ENCODE assay signal across 10 cellular contexts in genomic region chr11:47267858-47268257, GRCh38. TPM values are rescaled to one million over a fixed set of nuclear protein-coding genes. Genes with fewer than 3 reads are reported as not detected.
A peak's percentile ranks its signal among the peaks of the same experiment; 100 is the strongest.
DNase-seq lines count a peak whose midpoint lies in the region; ATAC-seq and TF ChIP-seq lines count a peak whose summit lies in the region.
"Had no signal": no experiment of that assay in that cellular context is flagged by ENCODE, and none has a peak within 500 bp of the region (broad histone marks: within the 10 kb centered on the region; RNA-seq: fewer than 3 reads in every experiment).

No MANE protein-coding gene starts in this region.

- TF ChIP-seq EP300 in suprapubic skin (IDR thresholded peaks at IDR 0.05) (no peak), tibial nerve (IDR thresholded peaks at IDR 0.05) (no peak)

- no peak overlapping the region for H3K14ac ChIP-seq in mesenchymal stem cell (ENCODE audit: low read length in 2 of 2)

- H3K79me1 ChIP-seq in mesenchymal stem cell (replicated peaks; ENCODE audit: low read length, poor library complexity, severe bottlenecking), result peaks cover 3% of the 10 kb centered on the region

- H3K27me3 ChIP-seq in mesenchymal stem cell (ENCODE audit: control insufficient read depth in 1 of 2, insufficient read depth in 1 of 2, low read length in 2 of 2) (no peaks in the 10 kb centered on the region), suprapubic skin (no peaks in the 10 kb centered on the region), tibial nerve (no peaks in the 10 kb centered on the region)
- H3K27me3 ChIP-seq: esophagus muscularis mucosa had no signal

- H4K91ac ChIP-seq in mesenchymal stem cell (ENCODE audit: low read length), result peak overlapping the region; percentile 91

- peak overlapping the region in 1 of 2 experiments; percentile 79 for H3K4ac ChIP-seq in mesenchymal stem cell (ENCODE audit: low read depth in 1 of 2, low read length in 2 of 2)

- H3K27ac ChIP-seq in mesenchymal stem cell (ENCODE audit: low read length, poor library complexity, severe bottlenecking) (peak overlapping the region; percentile 99), suprapubic skin (peak overlapping the region; percentile 93), tibial nerve (peak overlapping the region in 2 of 4 donors; percentile 90 to 97)

- peak overlapping the region; percentile 50 for H2AK5ac ChIP-seq in mesenchymal stem cell (ENCODE audit: low read length, severe bottlenecking)

- peak overlapping the region; percentile 88 for H2BK120ac ChIP-seq in mesenchymal stem cell (ENCODE audit: low read depth, low read length)

- peak overlapping the region; percentile 72 to 84 for H2BK12ac ChIP-seq in mesenchymal stem cell (ENCODE audit: low read length in 2 of 2)

- peaks cover 11% of the 10 kb centered on the region for H3K36me3 Mint-ChIP-seq in activated T-cell treated with anti-CD3 and anti-CD28 coated beads, Interleukin-2, amount 50 U/mL, for 24 hours (ENCODE audit: low read depth)
- peaks cover 12% of the 10 kb centered on the region for H3K36me3 Mint-ChIP-seq in activated CD8-positive, alpha-beta T cell treated with anti-CD3 and anti-CD28 coated beads, Interleukin-2, amount 10 ng/mL, durations not matched to agents 7 days and 5 days (ENCODE audit: low read depth)
- H3K36me3 Mint-ChIP-seq: IgD-negative memory B cell had no signal

- peaks cover 21% of the 10 kb centered on the region for H3K4me1 ChIP-seq in mesenchymal stem cell (ENCODE audit: control insufficient read depth, insufficient read depth, low read depth, low read length)
- H3K4me1 ChIP-seq in suprapubic skin, result peaks cover 49% of the 10 kb centered on the region
- peaks cover 0 to 63% (median 23%) of the 10 kb centered on the region in 4 donors for H3K4me1 ChIP-seq in tibial nerve

- no peaks in the 10 kb centered on the region for H3K36me3 ChIP-seq in mesenchymal stem cell (ENCODE audit: control insufficient read depth in 1 of 2, insufficient read depth in 2 of 2, low read depth in 1 of 2, low read length in 2 of 2)
- no peaks in the 10 kb centered on the region for H3K36me3 ChIP-seq in suprapubic skin
- H3K36me3 ChIP-seq in tibial nerve, result peaks cover 0 to 29% (median 0%) of the 10 kb centered on the region in 3 donors

- no peak overlapping the region for H3K23ac ChIP-seq in mesenchymal stem cell (ENCODE audit: low read length in 2 of 2)

- H4K8ac ChIP-seq in mesenchymal stem cell (ENCODE audit: low read length), result peak overlapping the region; percentile 98

- WGBS in mesenchymal stem cell, result 59% methylated on average over 4 of the region's 4 CpGs
- 74% methylated on average over 4 of the region's 4 CpGs for WGBS in suprapubic skin
- whole genome bisulfite sequencing in tibial nerve, 2 donors, result 43 to 58% methylated on average over 4 of the region's 4 CpGs

- H2BK5ac ChIP-seq in mesenchymal stem cell (ENCODE audit: low read depth, low read length, poor library complexity, severe bottlenecking), result no peak overlapping the region

- POLR2A ChIA-PET in activated CD8-positive, alpha-beta T cell treated with anti-CD3 and anti-CD28 coated beads, Interleukin-2, amount 10 ng/mL, durations not matched to agents 7 days and 5 days (lab: Charles Lee), result interaction anchor here (1.1 to 1.4 kb wide), 4 partner anchors 9 to 53 kb away, joined by 3 to 7 read pairs (median 6); partner anchors contain the start of genes ACP2 and DDB2

- H3K4me2 ChIP-seq in mesenchymal stem cell (ENCODE audit: low read length, poor library complexity, severe bottlenecking), result no peak overlapping the region

- CTCF ChIA-PET in activated CD8-positive, alpha-beta T cell treated with anti-CD3 and anti-CD28 coated beads, Interleukin-2, amount 10 ng/mL, durations not matched to agents 7 days and 5 days (lab: Charles Lee), result interaction anchor here (1.0 to 2.3 kb wide), 6 partner anchors 9 to 163 kb away, joined by 3 to 29 read pairs (median 6); partner anchors contain the start of genes ACP2 and NR1H3

- H2BK15ac ChIP-seq in mesenchymal stem cell (ENCODE audit: low read depth, poor library complexity, severe bottlenecking), result peak overlapping the region; percentile 73

- peak overlapping the region; percentile 99 for H3K27ac Mint-ChIP-seq in activated T-cell treated with anti-CD3 and anti-CD28 coated beads, Interleukin-2, amount 50 U/mL, for 24 hours
- H3K27ac Mint-ChIP-seq in activated CD8-positive, alpha-beta T cell treated with anti-CD3 and anti-CD28 coated beads, Interleukin-2, amount 10 ng/mL, durations not matched to agents 7 days and 5 days, result peak overlapping the region; percentile 98

- H3K9me3 Mint-ChIP-seq in activated T-cell treated with anti-CD3 and anti-CD28 coated beads, Interleukin-2, amount 50 U/mL, for 24 hours, result no peaks in the 10 kb centered on the region
- H3K9me3 Mint-ChIP-seq in activated CD8-positive, alpha-beta T cell treated with anti-CD3 and anti-CD28 coated beads, Interleukin-2, amount 10 ng/mL, durations not matched to agents 7 days and 5 days (ENCODE audit: insufficient read depth), result no peaks in the 10 kb centered on the region
- H3K9me3 Mint-ChIP-seq: IgD-negative memory B cell had no signal

- H3K9ac ChIP-seq in mesenchymal stem cell (ENCODE audit: low read length), result no peak overlapping the region

- no peak overlapping the region for H2AFZ ChIP-seq in mesenchymal stem cell (ENCODE audit: low read depth, low read length)

- no peaks in the 10 kb centered on the region for H3K27me3 Mint-ChIP-seq in activated T-cell treated with anti-CD3 and anti-CD28 coated beads, Interleukin-2, amount 50 U/mL, for 24 hours
- no peaks in the 10 kb centered on the region for H3K27me3 Mint-ChIP-seq in activated CD8-positive, alpha-beta T cell treated with anti-CD3 and anti-CD28 coated beads, Interleukin-2, amount 10 ng/mL, durations not matched to agents 7 days and 5 days (ENCODE audit: low read depth)

- ATAC-seq in activated CD8-positive, alpha-beta T cell treated with anti-CD3 and anti-CD28 coated beads, Interleukin-2, amount 10 ng/mL, durations not matched to agents 7 days and 5 days, result no peak

- H3K4me1 Mint-ChIP-seq in activated T-cell treated with anti-CD3 and anti-CD28 coated beads, Interleukin-2, amount 50 U/mL, for 24 hours (ENCODE audit: low read depth), result peaks cover 58% of the 10 kb centered on the region
- peaks cover 61% of the 10 kb centered on the region for H3K4me1 Mint-ChIP-seq in activated CD8-positive, alpha-beta T cell treated with anti-CD3 and anti-CD28 coated beads, Interleukin-2, amount 10 ng/mL, durations not matched to agents 7 days and 5 days (ENCODE audit: low read depth)

- no peak for DNase-seq in activated T-cell treated with anti-CD3 and anti-CD28 coated beads, Interleukin-2, amount 50 U/mL, for 24 hours
- no peak for DNase-seq in activated T-cell treated with anti-CD3 and anti-CD28 coated beads, Interleukin-2, amount 50 U/mL, for 48 hours
- DNase-seq in activated CD8-positive, alpha-beta T cell treated with anti-CD3 and anti-CD28 coated beads, Interleukin-2, amount 10 ng/mL, durations not matched to agents 7 days and 5 days, result no peak
- DNase-seq in mesenchymal stem cell, result no peak
- DNase-seq in suprapubic skin (ENCODE audit: low spot score in 2 of 2), result no peak
- no peak for DNase-seq in NCI-H69 (lab: John Stamatoyannopoulos, UW)
- no peak for DNase-seq in NCI-H524 treated with DMSO at 0.1 percent for 48 hours (lab: John Stamatoyannopoulos, UW)
- no peak for DNase-seq in tibial nerve (ENCODE audit: low spot score in 2 of 2)

- TF ChIP-seq CTCF in suprapubic skin (IDR thresholded peaks at IDR 0.05) (no peak), tibial nerve (IDR thresholded peaks at IDR 0.05) (no peak)

- H3K4me3 Mint-ChIP-seq in activated T-cell treated with anti-CD3 and anti-CD28 coated beads, Interleukin-2, amount 50 U/mL, for 24 hours, result peak overlapping the region; percentile 83
- H3K4me3 Mint-ChIP-seq in activated CD8-positive, alpha-beta T cell treated with anti-CD3 and anti-CD28 coated beads, Interleukin-2, amount 10 ng/mL, durations not matched to agents 7 days and 5 days, result no peak overlapping the region

- peak overlapping the region; percentile 14 to 74 for H3K18ac ChIP-seq in mesenchymal stem cell (ENCODE audit: low read depth in 1 of 2, low read length in 2 of 2)

- TF ChIP-seq POLR2A in suprapubic skin (IDR thresholded peaks at IDR 0.05) (no peak), tibial nerve (IDR thresholded peaks at IDR 0.05) (no peak)

- H3K4me3 ChIP-seq in mesenchymal stem cell (ENCODE audit: insufficient read depth in 1 of 2, low read depth in 1 of 2, low read length in 2 of 2), result no peak overlapping the region
- no peak overlapping the region for H3K4me3 ChIP-seq in suprapubic skin
- no peak overlapping the region for H3K4me3 ChIP-seq in tibial nerve

- H3K9me3 ChIP-seq in mesenchymal stem cell (ENCODE audit: control insufficient read depth, low read length), result no peaks in the 10 kb centered on the region
- H3K9me3 ChIP-seq in suprapubic skin, result no peaks in the 10 kb centered on the region
- no peaks in the 10 kb centered on the region for H3K9me3 ChIP-seq in tibial nerve
- H3K9me3 ChIP-seq: esophagus muscularis mucosa had no signal

RNA-seq across cellular contexts. Expression of gene MADD, which starts 2.1 kb away (rescaled TPM):
- total RNA-seq in activated CD8-positive, alpha-beta T cell treated with anti-CD3 and anti-CD28 coated beads, Interleukin-2, amount 10 ng/mL, durations not matched to agents 7 days and 5 days, result 10 to 100 TPM; 96.3 to 98.4 TPM
- 18.6 TPM for polyA plus RNA-seq in mesenchymal stem cell (2013, experiment 1 of 2)
- polyA plus RNA-seq in mesenchymal stem cell (2013, experiment 2 of 2), result 17.8 TPM
- total RNA-seq in suprapubic skin (10 to 100 TPM; 47.1 to 91.1 (median 71.3) TPM), tibial nerve (10 to 100 TPM; 41.9 to 68.0 (median 52.2) TPM)

RNA-seq across cellular contexts. Expression of gene NR1H3, which starts 10.1 kb away (rescaled TPM):
- total RNA-seq in activated CD8-positive, alpha-beta T cell treated with anti-CD3 and anti-CD28 coated beads, Interleukin-2, amount 10 ng/mL, durations not matched to agents 7 days and 5 days, result 10 to 100 TPM; 11.7 to 12.6 TPM
- polyA plus RNA-seq in mesenchymal stem cell (2013, experiment 1 of 2), result 21.5 TPM
- 20.0 TPM for polyA plus RNA-seq in mesenchymal stem cell (2013, experiment 2 of 2)
- total RNA-seq in suprapubic skin (10 to 100 TPM; 17.5 to 27.0 (median 25.0) TPM), tibial nerve (100 to 1,000 TPM in 3 of 4 donors, 10 to 100 TPM in 1; 92.7 to 218 (median 124) TPM)

RNA-seq across cellular contexts. Expression of gene ACP2, which starts 19.2 kb away (rescaled TPM):
- total RNA-seq in activated CD8-positive, alpha-beta T cell treated with anti-CD3 and anti-CD28 coated beads, Interleukin-2, amount 10 ng/mL, durations not matched to agents 7 days and 5 days, result 10 to 100 TPM; 26.7 to 27.5 TPM
- 33.5 TPM for polyA plus RNA-seq in mesenchymal stem cell (2013, experiment 1 of 2)
- polyA plus RNA-seq in mesenchymal stem cell (2013, experiment 2 of 2), result 31.7 TPM
- total RNA-seq in suprapubic skin (10 to 100 TPM; 22.9 to 28.0 (median 24.6) TPM), tibial nerve (10 to 100 TPM; 38.5 to 88.1 (median 58.8) TPM)

RNA-seq across cellular contexts. Expression of gene DDB2, which starts 53.1 kb away (rescaled TPM):
- 100 to 1,000 TPM; 164 to 171 TPM for total RNA-seq in activated CD8-positive, alpha-beta T cell treated with anti-CD3 and anti-CD28 coated beads, Interleukin-2, amount 10 ng/mL, durations not matched to agents 7 days and 5 days
- 32.7 TPM for polyA plus RNA-seq in mesenchymal stem cell (2013, experiment 1 of 2)
- polyA plus RNA-seq in mesenchymal stem cell (2013, experiment 2 of 2), result 30.8 TPM
- total RNA-seq in suprapubic skin (100 to 1,000 TPM in 1 of 4 donors, 10 to 100 TPM in 3; 53.4 to 193 (median 71.8) TPM), tibial nerve (10 to 100 TPM; 43.8 to 82.8 (median 52.4) TPM)
